In genomic region chr7:120272896-120273475, GRCh38 we compare ENCODE assay signal across 9 cellular contexts. TPM values are rescaled to one million over a fixed set of nuclear protein-coding genes. Genes with fewer than 3 reads are reported as not detected.
DNase-seq lines count a peak whose midpoint lies in the region; ATAC-seq, FAIRE-seq and TF ChIP-seq lines count a peak whose summit lies in the region.
"Had no signal": no experiment of that assay in that cellular context is flagged by ENCODE, and none has a peak within 500 bp of the region (broad histone marks: within the 10 kb centered on the region; RNA-seq: fewer than 3 reads in every experiment).

TSS of gene KCND2 (plus strand) at chr7:120273175.

- H3K4me1 ChIP-seq in GM12878 (ENCODE audit: control insufficient read depth, insufficient read depth, low read length) (no peaks in the 10 kb centered on the region), kidney (ENCODE audit: control insufficient read depth in 1 of 2, insufficient read depth in 1 of 2, low read depth in 1 of 2, low read length in 2 of 2) (peaks cover 0 to 5% of the 10 kb centered on the region in 2 donors), suprapubic skin (peaks cover 15% of the 10 kb centered on the region), Karpas-422 (ENCODE audit: low read length) (no peaks in the 10 kb centered on the region)
- H3K4me1 ChIP-seq: SJSA1 had no signal

- RAD21 ChIA-PET in GM12878 (lab: Charles Lee; ENCODE audit: unreplicated experiment) = interaction anchor here (0.7 to 2.2 kb wide), 18 partner anchors 9 to 337 kb away, joined by 3 to 15 read pairs (median 5); no protein-coding TSS in a partner anchor

- TF ChIP-seq CTCF in GM10248 (IDR thresholded peaks at IDR 0.05; ENCODE audit: control extremely low read depth, extremely low read depth, low read depth, missing control alignments) = no peak
- no peak for TF ChIP-seq CTCF in GM12878 (IDR thresholded peaks at IDR 0.05 in 2 of 3, conservative IDR thresholded peaks at IDR 0.05 in 1 of 3; ENCODE audit: control insufficient read depth in 2 of 3, extremely low read depth in 1 of 3, insufficient read depth in 1 of 3, low read depth in 3 of 3, low read length in 3 of 3)
- no peak for TF ChIP-seq CTCF in kidney (IDR thresholded peaks at IDR 0.05; ENCODE audit: borderline replicate concordance, extremely low read depth, insufficient read depth)
- TF ChIP-seq CTCF in suprapubic skin (IDR thresholded peaks at IDR 0.05) = no peak

- SMC1A ChIA-PET in GM12878 (lab: Charles Lee; ENCODE audit: uncharacterized antibody, unreplicated experiment) = interaction anchor here (0.7 to 2.2 kb wide), 15 partner anchors 27 to 1000 kb away, joined by 3 to 11 read pairs (median 4); no protein-coding TSS in a partner anchor

- H3K4me2 ChIP-seq in GM12878 (ENCODE audit: control insufficient read depth, insufficient read depth) (peak within 1 kb of the TSS; percentile 99), Karpas-422 (ENCODE audit: low read depth, low read length, poor library complexity, severe bottlenecking) (no peak within 1 kb of the TSS)

- H3K79me2 ChIP-seq in GM12878 (ENCODE audit: control insufficient read depth, insufficient read depth, low read length) = peaks cover 47% of the 10 kb centered on the region
- H3K79me2 ChIP-seq in Karpas-422 (ENCODE audit: low read length) = no peaks in the 10 kb centered on the region

- POLR2A ChIA-PET in GM10248 (lab: Yijun Ruan, JAX) = interaction anchor here (1.2 kb wide), 1 partner anchor 129 kb away, joined by 3 read pairs; no protein-coding TSS in a partner anchor
- POLR2A ChIA-PET in GM12878 (lab: Charles Lee) = interaction anchor here (1.0 to 1.4 kb wide), 5 partner anchors 123 to 284 kb away, joined by 3 to 7 read pairs (median 4); no protein-coding TSS in a partner anchor

- H3K4me3 ChIP-seq in GM12878 = peak within 1 kb of the TSS; percentile 82
- H3K4me3 ChIP-seq in kidney (ENCODE audit: low read length in 2 of 2) = peak within 1 kb of the TSS; percentile 56 to 58
- peak within 1 kb of the TSS; percentile 54 for H3K4me3 ChIP-seq in suprapubic skin
- no peak within 1 kb of the TSS for H3K4me3 ChIP-seq in Karpas-422 (ENCODE audit: low read length)
- H3K4me3 ChIP-seq: SJSA1 had no signal

- H3K27ac ChIP-seq in GM12878 (ENCODE audit: control insufficient read depth, insufficient read depth) = peak within 1 kb of the TSS; percentile 64
- H3K27ac ChIP-seq in kidney (ENCODE audit: low read depth in 2 of 2, low read length in 2 of 2) = no peak within 1 kb of the TSS
- H3K27ac ChIP-seq in suprapubic skin = no peak within 1 kb of the TSS
- H3K27ac ChIP-seq in Karpas-422 (ENCODE audit: low read length) = no peak within 1 kb of the TSS
- H3K27ac ChIP-seq: SJSA1 had no signal

- peak within 1 kb of the TSS; percentile 75 for H3K9ac ChIP-seq in GM12878 (ENCODE audit: control insufficient read depth, insufficient read depth, low read length)
- no peak within 1 kb of the TSS for H3K9ac ChIP-seq in kidney (ENCODE audit: low read length in 2 of 2)
- H3K9ac ChIP-seq in Karpas-422 (ENCODE audit: low read length) = no peak within 1 kb of the TSS

- no peaks in the 10 kb centered on the region; a peak in 1 of 4 replicates for H3K36me3 ChIP-seq in GM12878 (ENCODE audit: control insufficient read depth in 2 of 2, insufficient read depth in 2 of 2, low read length in 1 of 2)
- H3K36me3 ChIP-seq in kidney (ENCODE audit: control insufficient read depth in 1 of 2, insufficient read depth in 2 of 2, low read length in 2 of 2) = no peaks in the 10 kb centered on the region
- H3K36me3 ChIP-seq in suprapubic skin = no peaks in the 10 kb centered on the region
- no peaks in the 10 kb centered on the region for H3K36me3 ChIP-seq in Karpas-422 (ENCODE audit: insufficient read depth, low read length)
- H3K36me3 ChIP-seq: SJSA1 had no signal

- TF ChIP-seq POLR2A in GM12878 (IDR thresholded peaks at IDR 0.05; ENCODE audit: low read depth, low read length) = no peak
- TF ChIP-seq POLR2A in suprapubic skin (IDR thresholded peaks at IDR 0.05) = no peak

- H2AFZ ChIP-seq in GM12878 (ENCODE audit: control insufficient read depth, low read depth, low read length) = peak within 1 kb of the TSS; percentile 94
- H2AFZ ChIP-seq in Karpas-422 (ENCODE audit: low read length) = no peak within 1 kb of the TSS

- H3K9me3 ChIP-seq in GM12878 (replicated peaks; ENCODE audit: control insufficient read depth, insufficient read depth, low read length) = peaks cover 6% of the 10 kb centered on the region; the same call in 2 of the 3 replicates
- H3K9me3 ChIP-seq in kidney (ENCODE audit: control insufficient read depth in 1 of 2, low read length in 2 of 2) = no peaks in the 10 kb centered on the region
- no peaks in the 10 kb centered on the region for H3K9me3 ChIP-seq in suprapubic skin
- peaks cover 8% of the 10 kb centered on the region for H3K9me3 ChIP-seq in Karpas-422 (ENCODE audit: low read length)
- H3K9me3 ChIP-seq: SJSA1 had no signal

- CTCF ChIA-PET in GM10248 (lab: Yijun Ruan, JAX) (interaction anchor here (0.7 to 2.0 kb wide), 13 partner anchors 9 to 337 kb away, joined by 3 to 6 read pairs (median 3); no protein-coding TSS in a partner anchor), GM12878 (lab: Yijun Ruan, JAX) (interaction anchor here (0.7 to 2.3 kb wide), 23 partner anchors 9 to 1002 kb away, joined by 3 to 13 read pairs (median 3); no protein-coding TSS in a partner anchor)

- DNase-seq in GM10248 (ENCODE audit: extremely low spot score) (peak; percentile 48), HuH-7.5 (ENCODE audit: low spot score) (peak; percentile 36), GM12878 (ENCODE audit: low read depth, low spot score) (no peak), kidney (peak; percentile 55), suprapubic skin (ENCODE audit: low spot score in 2 of 2) (no peak), NCI-H2196 (lab: John Stamatoyannopoulos, UW; ENCODE audit: unreplicated experiment) (no peak), Karpas-422 (no peak)

- H3K27me3 ChIP-seq in GM12878 (replicated peaks in 1 of 2; ENCODE audit: control insufficient read depth in 2 of 2, insufficient read depth in 2 of 2, low read length in 1 of 2) (no peaks in the 10 kb centered on the region), suprapubic skin (peaks cover 32% of the 10 kb centered on the region), Karpas-422 (ENCODE audit: low read length) (no peaks in the 10 kb centered on the region)

- ATAC-seq in GM21528 (IDR thresholded peaks at IDR 0.05; ENCODE audit: low FRiP score, unreplicated experiment) = peak; percentile 36
- ATAC-seq in GM12878 = peak; percentile 38

- WGBS in GM12878 (ENCODE audit: insufficient coverage, insufficient replicate concordance, low lambda C conversion rate, missing lambda C conversion rate) = 50% methylated on average over 41 of the region's 59 CpGs
- WGBS in suprapubic skin = under 1% methylated on average over 31 of the region's 59 CpGs

- BruUV-seq in GM12878 (replicated peaks; lab: Mats Ljungman, UMichigan) = no TSS peak

- TF ChIP-seq EP300 in GM12878 (IDR thresholded peaks at IDR 0.05; ENCODE audit: borderline replicate concordance in 1 of 2, control insufficient read depth in 1 of 2, low read depth in 2 of 2, low read length in 2 of 2) (no peak), suprapubic skin (IDR thresholded peaks at IDR 0.05) (no peak)

- no peak for TF ChIP-seq RAD21 in GM12878 (IDR thresholded peaks at IDR 0.05; ENCODE audit: insufficient read depth, low read depth, low read length)

- no peak for FAIRE-seq in GM12878 (lab: Jason Lieb, UNC)
- no peak for FAIRE-seq in kidney (lab: Jason Lieb, UNC)

- H3K9me2 ChIP-seq in Karpas-422 (replicated peaks; ENCODE audit: insufficient read depth, low read length) = no peaks in the 10 kb centered on the region

- H4K20me1 ChIP-seq in GM12878 (ENCODE audit: control insufficient read depth, insufficient read depth) (no peaks in the 10 kb centered on the region), Karpas-422 (ENCODE audit: insufficient read depth, low read depth, low read length) (no peaks in the 10 kb centered on the region)

- in situ Hi-C loops in GM12878 (cut with MboI) = loop anchor here (5.0 to 10.0 kb wide), 3 partner anchors 279 to 998 kb away; no protein-coding TSS in a partner anchor

- intact Hi-C loops in GM12878 (cut with micrococcal nuclease; ENCODE audit: unreplicated experiment) (loop anchor here (1.0 to 5.0 kb wide), 5 partner anchors 122 to 1003 kb away; no protein-coding TSS in a partner anchor), kidney (cut with DNase I) (no loop called here)

TF ChIP-seq in GM12878, 131 proteins besides CTCF, POLR2A, EP300 and RAD21 (continues in another document):
- 0 out of 2 replicates have a peak, but pooled peaks have one; percentile 4 for TF ChIP-seq ATF7 (IDR thresholded peaks at IDR 0.05; ENCODE audit: low read depth)
- TF ChIP-seq SRF (IDR thresholded peaks at IDR 0.05; ENCODE audit: low read depth in 2 of 2, low read length in 2 of 2) = 0 out of 4 replicates have a peak, but pooled peaks of 1 of the 2 experiments have one; percentile 3
- TF ChIP-seq NR2F1 (conservative IDR thresholded peaks at IDR 0.05) = peak; percentile 65
- TF ChIP-seq IKZF2 (IDR thresholded peaks at IDR 0.05) = 0 out of 4 replicates have a peak, but pooled peaks of 1 of the 2 experiments have one; percentile 22
- TF ChIP-seq RCOR1 (conservative IDR thresholded peaks at IDR 0.05; ENCODE audit: low read depth, low read length) = no peak

RNA-seq across cellular contexts. Expression of gene KCND2, which starts in this region (rescaled TPM):
- 31.6 and 33.1 TPM in 2 replicates for total RNA-seq in GM12878 (2013; cell fraction: nucleolus; rRNA removed)
- total RNA-seq in GM12878 (2014; rRNA removed) = 13.6 and 15.3 TPM in 2 replicates
- total RNA-seq in GM12878 (2014; rRNA removed; fragmentation: Illumina TruSeq; extraction: Trizol) = 13.5 and 13.8 TPM in 2 replicates
- total RNA-seq in GM12878 (2021) = 12.2 and 12.5 TPM in 2 replicates
- 2.6 TPM for polyA plus RNA-seq in GM12878 (2011; ENCODE audit: low read depth)
- polyA plus RNA-seq in GM12878 (2011; rRNA removed) = 19.1 and 22.3 TPM in 2 replicates
- polyA plus RNA-seq in GM12878 (2011; cell fraction: cytosol; rRNA removed) = 9.1 and 10.6 TPM in 2 replicates
- polyA plus RNA-seq in GM12878 (2011; cell fraction: nucleus; rRNA removed) = 17.9 and 21.0 TPM in 2 replicates
- 3.3 and 3.7 TPM in 2 replicates for polyA plus RNA-seq in GM12878 (2012)
- polyA plus RNA-seq in GM12878 (2014; fragmentation: Illumina TruSeq; extraction: Trizol) = 6.3 and 7.2 TPM in 2 replicates
- 1 to 10 TPM; 3.6 to 3.7 TPM for polyA plus RNA-seq in GM12878 (2014; fragmentation: Nextera tagmentation; extraction: Ambion mirVana)
- 4.2 and 4.3 TPM in 2 replicates for polyA plus RNA-seq in GM12878 (2014; rRNA removed)
- 1 to 10 TPM; 5.8 to 6.2 TPM for polyA plus RNA-seq in GM12878 (2016; fragmentation: Nextera tagmentation; extraction: Ambion mirVana)
- polyA minus RNA-seq in GM12878 (2011; rRNA and poly(A)+ RNA removed) = 54.5 and 62.3 TPM in 2 replicates
- 8.2 and 11.9 TPM in 2 replicates for polyA minus RNA-seq in GM12878 (2011; cell fraction: cytosol; rRNA and poly(A)+ RNA removed)
- polyA minus RNA-seq in GM12878 (2011; cell fraction: nucleus; rRNA and poly(A)+ RNA removed) = 111 and 184 TPM in 2 replicates
- total RNA-seq in kidney = 0.19 TPM
- polyA plus RNA-seq in kidney (ENCODE audit: insufficient read depth, low read depth, low replicate concordance) = not detected
- total RNA-seq in suprapubic skin = under 1 TPM in 1 of 4 donors, not detected in 3; 0.16 TPM
- not detected in 2 replicates for total RNA-seq in Karpas-422 (2014; rRNA removed; shearing (Covaris generic); ENCODE audit: low replicate concordance)
- total RNA-seq: SJSA1 had no signal

Comparison
In these comparisons a context has a peak if more than half of its experiments do, and no peak if none do; other contexts are left out.
1. RNA of gene KCND2 (total RNA-seq): 12.2 to 33.1 TPM in GM12878; 0.19 TPM in kidney (single experiment), 0.16 TPM in suprapubic skin and not detected in Karpas-422; every median in the first group is over 10 times any median in the second.
2. Peak in DNase-seq and H3K4me3 ChIP-seq in kidney; RNA of the gene not detected or under 1 TPM.
3. DNase-seq: peak in GM10248 (single experiment) and HuH-7.5 (single experiment); none in GM12878 (single experiment), suprapubic skin (0 of 2), NCI-H2196 (single experiment) and Karpas-422 (single experiment).